ENCODE assay signal across 34 cellular contexts in genomic region chr2:13711154-13711553, GRCh38.
"Had no signal": no experiment of that assay in that cellular context is flagged by ENCODE, and none has a peak within 500 bp of the region (broad histone marks: within the 10 kb centered on the region; RNA-seq: fewer than 3 reads in every experiment).

No MANE protein-coding gene starts in this region.

- DNase-seq: Karpas-422, Kasumi-1, MG63, MM.1S, MV-4-11, NCI-H1048, NCI-H1092, NCI-H1092 treated with DMSO at 0.1 percent for 48 hours, NCI-H1105, NCI-H1105 treated with DMSO at 0.1 percent for 48 hours, NCI-H1417, NCI-H1417 treated with DMSO at 0.1 percent for 48 hours, NCI-H1436, NCI-H146, NCI-H1694, NCI-H1694 treated with DMSO at 0.1 percent for 48 hours, NCI-H187, NCI-H187 treated with DMSO at 0.1 percent for 48 hours, NCI-H1930, NCI-H2029, NCI-H2029 treated with DMSO at 0.1 percent for 48 hours, NCI-H2081, NCI-H2081 treated with DMSO at 0.1 percent for 48 hours, NCI-H2107, NCI-H2171, NCI-H2171 treated with DMSO at 0.1 percent for 48 hours, NCI-H2227 treated with DMSO at 0.1 percent for 48 hours, NCI-H226, NCI-H345, NCI-H446, NCI-H446 treated with DMSO at 0.1 percent for 48 hours, NCI-H510A, NCI-H510A treated with DMSO at 0.1 percent for 48 hours had no signal

- H3K36me3 ChIP-seq: MG63 had no signal

- H3K9me3 ChIP-seq: MG63 had no signal

- H3K27ac ChIP-seq: KMS-11 had no signal

- H3K4me3 ChIP-seq: MG63 had no signal

- H3K27me3 ChIP-seq: MG63 had no signal
